Comparison of ENCODE assay signal across 8 cellular contexts in genomic region chr6:16319813-16320532, GRCh38.
DNase-seq lines count a peak whose midpoint lies in the region; ATAC-seq and TF ChIP-seq lines count a peak whose summit lies in the region.

No MANE protein-coding gene starts in this region.

- CTCF ChIA-PET in A673 (lab: Charles Lee) (no interaction called here), Panc1 (lab: Charles Lee) (interaction anchor here (0.6 to 0.7 kb wide), 2 partner anchors 17 to 38 kb away, joined by 3 to 7 read pairs; no protein-coding TSS in a partner anchor)

- no peak for TF ChIP-seq CTCF in A673 (conservative IDR thresholded peaks at IDR 0.05; ENCODE audit: low read depth, low read length)
- no peak for TF ChIP-seq CTCF in Panc1 (IDR thresholded peaks at IDR 0.05)
- TF ChIP-seq CTCF in fibroblast of mammary gland (conservative IDR thresholded peaks at IDR 0.05; ENCODE audit: control insufficient read depth, insufficient read depth, low read depth, low read length), result no peak

- peak; percentile 49 for ATAC-seq in GM18867 (IDR thresholded peaks at IDR 0.05; ENCODE audit: unreplicated experiment)
- ATAC-seq in HG03139 (IDR thresholded peaks at IDR 0.05; ENCODE audit: unreplicated experiment), result peak; percentile 57
- peak; percentile 68 for ATAC-seq in Panc1

- peaks cover 54% of the 10 kb centered on the region for H3K4me1 ChIP-seq in A673 (ENCODE audit: insufficient read depth, low read length, poor library complexity, severe bottlenecking)
- H3K4me1 ChIP-seq in Panc1 (ENCODE audit: control insufficient read depth, insufficient read depth, low read length), result peaks cover 4% of the 10 kb centered on the region
- peaks cover 25% of the 10 kb centered on the region for H3K4me1 ChIP-seq in neuron (ENCODE audit: insufficient read depth, low read length)

- POLR2A ChIA-PET in A673 (lab: Charles Lee; ENCODE audit: low non-redundant PET) (interaction anchor here (0.6 kb wide), 1 partner anchor 32 kb away, joined by 3 read pairs; no protein-coding TSS in a partner anchor), Panc1 (lab: Charles Lee) (no interaction called here)

- in situ Hi-C loops in Panc1 (cut with HindIII; ENCODE audit: low pct_unique_long_range_greater_than_20kb, low sequenced_read_pairs), result no loop called here

- BruUV-seq in A673 (replicated peaks; lab: Mats Ljungman, UMichigan) (no TSS peak), Panc1 (replicated peaks; lab: Mats Ljungman, UMichigan) (no TSS peak)

- peak overlapping the region; percentile 48 for H2AFZ ChIP-seq in neuron (ENCODE audit: low read depth, low read length)

- H3K27me3 ChIP-seq in A673 (replicated peaks; ENCODE audit: insufficient read depth, low read depth, low read length, poor library complexity) (no peaks in the 10 kb centered on the region), Panc1 (ENCODE audit: control insufficient read depth, insufficient read depth, low read length) (no peaks in the 10 kb centered on the region), neuron (ENCODE audit: insufficient read depth, low read length) (no peaks in the 10 kb centered on the region)

- intact Hi-C loops in A673 (cut with micrococcal nuclease; ENCODE audit: unreplicated experiment), result no loop called here
- intact Hi-C loops in Panc1 (cut with micrococcal nuclease; ENCODE audit: unreplicated experiment), result no loop called here

- H3K27ac ChIP-seq in A673 (ENCODE audit: low read depth, low read length, poor library complexity, severe bottlenecking), result peak overlapping the region; percentile 72
- H3K27ac ChIP-seq in Panc1 (ENCODE audit: low read length), result no peak overlapping the region

- H3K36me3 ChIP-seq in A673 (ENCODE audit: insufficient read depth, low read length, poor library complexity, severe bottlenecking) (no peaks in the 10 kb centered on the region), Panc1 (ENCODE audit: control insufficient read depth, insufficient read depth, low read length) (no peaks in the 10 kb centered on the region), neuron (ENCODE audit: insufficient read depth, low read length) (no peaks in the 10 kb centered on the region)

- peak overlapping the region; percentile 27 for H3K4me3 ChIP-seq in A673 (ENCODE audit: low read depth, low read length, poor library complexity, severe bottlenecking)
- H3K4me3 ChIP-seq in Panc1 (ENCODE audit: low read depth in 2 of 2, low read length in 2 of 2), result no peak overlapping the region
- no peak overlapping the region for H3K4me3 ChIP-seq in fibroblast of mammary gland (ENCODE audit: control insufficient read depth, low read depth, low read length)
- H3K4me3 ChIP-seq in neuron (ENCODE audit: low read length), result peak overlapping the region; percentile 38

- DNase-seq in A673 (ENCODE audit: low spot score), result peak; percentile 93
- DNase-seq in Panc1 (ENCODE audit: low read depth, low spot score), result peak; percentile 64
- DNase-seq in activated T-helper 1 cell treated with Interleukin-2 at 50 U/mL for 16 hours (ENCODE audit: low read depth), result peak; percentile 39
- DNase-seq in fibroblast of mammary gland (ENCODE audit: low read depth), result peak; percentile 96
- peak; percentile 97 for DNase-seq in stromal cell of bone marrow (ENCODE audit: low read depth)

- no peaks in the 10 kb centered on the region for H3K9me3 ChIP-seq in A673 (ENCODE audit: low read depth, low read length, poor library complexity, severe bottlenecking)
- H3K9me3 ChIP-seq in Panc1 (ENCODE audit: control insufficient read depth, insufficient read depth, low read depth, low read length), result no peaks in the 10 kb centered on the region
- H3K9me3 ChIP-seq in neuron (ENCODE audit: low read length), result no peaks in the 10 kb centered on the region

Comparison
In these comparisons a context has a peak if more than half of its experiments do, and no peak if none do; other contexts are left out.
1. DNase-seq: peak in every context shown above with its lines; median percentile 97 in stromal cell of bone marrow; 96 in fibroblast of mammary gland; 93 in A673; 64 in Panc1; 39 in activated T-helper 1 cell treated with Interleukin-2 at 50 U/mL for 16 hours.
2. H3K4me3 ChIP-seq: peak in A673 (single experiment) and neuron (single experiment); none in Panc1 (0 of 2) and fibroblast of mammary gland (single experiment).
3. Peak in every context shown above with its lines, with median percentiles within 50 percentile points of each other: ATAC-seq.